Comparison of ENCODE assay signal across 11 cellular contexts in the genomic region with DNA sequence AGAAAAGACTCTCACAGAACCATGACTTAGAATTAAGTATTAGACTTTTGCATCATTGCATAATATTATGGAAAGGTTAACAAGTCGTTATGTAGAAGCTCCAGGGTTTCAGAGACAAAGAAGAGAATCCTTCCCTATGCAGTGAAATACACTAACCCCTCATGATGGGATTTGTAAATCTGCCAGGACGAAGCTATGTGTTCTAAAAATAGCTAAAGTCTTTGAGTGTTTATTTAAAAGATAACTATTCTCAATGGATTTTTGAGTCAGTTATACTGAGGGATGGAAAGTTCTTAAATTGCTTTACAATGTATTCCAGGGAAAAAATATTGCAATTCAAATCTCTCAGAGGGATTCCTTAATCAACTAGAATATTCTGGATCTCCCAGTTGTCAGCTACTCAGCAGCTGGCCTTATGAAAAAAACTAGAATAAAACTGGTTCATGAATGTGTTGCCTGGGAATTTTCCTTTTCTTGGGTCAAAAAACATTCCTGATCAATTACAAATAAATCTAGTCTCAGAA.
"Had no signal": no experiment of that assay in that cellular context is flagged by ENCODE, and none has a peak within 500 bp of the region (broad histone marks: within the 10 kb centered on the region; RNA-seq: fewer than 3 reads in every experiment).

No MANE protein-coding gene starts in this region.

- H3K27ac ChIP-seq: epithelial cell of prostate, tibial nerve had no signal

- H3K36me3 ChIP-seq: tibial nerve had no signal

- ATAC-seq: left colon had no signal

- H3K4me3 ChIP-seq: tibial nerve had no signal

- H3K27me3 ChIP-seq: tibial nerve had no signal

- H3K9me3 ChIP-seq: tibial nerve had no signal

- DNase-seq: activated CD4-positive, alpha-beta T cell treated with anti-CD3 and anti-CD28 coated beads, Interleukin-2, amount 50 U/mL, for 1 hour; activated CD4-positive, CD25-positive, alpha-beta regulatory T cell; activated T-cell treated with anti-CD3 and anti-CD28 coated beads for 4 hours; central memory CD4-positive, alpha-beta T cell; effector memory CD4-positive, alpha-beta T cell; left colon; nephron progenitor cell; stimulated activated CD4-positive, alpha-beta T cell treated with anti-CD3 and anti-CD28 coated beads, Interleukin-4, amount 100 ng/mL, for 4 hours; T-helper 2 cell had no signal
